ENCODE assay signal across 32 cellular contexts in genomic region chr1:29310616-29311180, GRCh38.
DNase-seq lines count a peak whose midpoint lies in the region; ATAC-seq and TF ChIP-seq lines count a peak whose summit lies in the region.
"Had no signal": no experiment of that assay in that cellular context is flagged by ENCODE, and none has a peak within 500 bp of the region (broad histone marks: within the 10 kb centered on the region; RNA-seq: fewer than 3 reads in every experiment).

No MANE protein-coding gene starts in this region.

- H3T11ph ChIP-seq in H9 (ENCODE audit: low read length): no peak overlapping the region

- no peaks in the 10 kb centered on the region for H3K9me3 Mint-ChIP-seq in CD14-positive monocyte
- H3K9me3 Mint-ChIP-seq in H9: no peaks in the 10 kb centered on the region
- H3K9me3 Mint-ChIP-seq: activated naive CD4-positive, alpha-beta T cell treated with anti-CD3 and anti-CD28 coated beads, Interleukin-2, amount 50 U/mL, for 24 hours; activated T-helper 2 cell treated with anti-CD3 and anti-CD28 coated beads, Interferon-gamma antibody, Interleukin-2, Interleukin-4, amounts not matched to agents 10 μg/mL and 5 μg/mL and 100 μg/mL, durations not matched to agents 14 hours and 24 hours and 36 hours; CD8-positive, alpha-beta T cell; naive thymus-derived CD4-positive, alpha-beta T cell had no signal

- H3K4me1 ChIP-seq in H9 (ENCODE audit: insufficient read depth, low read length): no peaks in the 10 kb centered on the region
- H3K4me1 ChIP-seq: gastrocnemius medialis, tibial artery had no signal

- H3K36me3 Mint-ChIP-seq in CD14-positive monocyte: no peaks in the 10 kb centered on the region
- peaks cover 2 to 45% (median 35%) of the 10 kb centered on the region in 3 experiments; a peak in 5 of 7 replicates for H3K36me3 Mint-ChIP-seq in H9 (ENCODE audit: insufficient read depth in 1 of 3, low read depth in 3 of 3)
- H3K36me3 Mint-ChIP-seq: activated naive CD4-positive, alpha-beta T cell treated with anti-CD3 and anti-CD28 coated beads, Interleukin-2, amount 50 U/mL, for 24 hours; CD8-positive, alpha-beta T cell; naive thymus-derived CD4-positive, alpha-beta T cell had no signal

- TF ChIP-seq CTCF in CD14-positive monocyte (IDR thresholded peaks at IDR 0.05) (no peak), H9 (conservative IDR thresholded peaks at IDR 0.05) (no peak)

- no peak overlapping the region for H2BK5ac ChIP-seq in H9 (ENCODE audit: insufficient read length, low read length)

- no peak overlapping the region for H4K91ac ChIP-seq in H9 (ENCODE audit: insufficient read length, low read depth, low read length)

- DNase-seq in CD14-positive monocyte (ENCODE audit: low spot score) (peak; percentile 26), DMS153 (lab: John Stamatoyannopoulos, UW) (peak; percentile 49), NCI-H524 treated with DMSO at 0.1 percent for 48 hours (lab: John Stamatoyannopoulos, UW) (peak; percentile 81), cerebellar cortex (ENCODE audit: low spot score) (peak; percentile 59), H9 (no peak), medulla oblongata (ENCODE audit: extremely low spot score) (no peak)
- no peak for DNase-seq in stimulated activated CD4-positive, alpha-beta T cell treated with anti-CD3 and anti-CD28 coated beads, Interleukin-4, amount 100 ng/mL, for 24 hours
- DNase-seq: ACHN; activated CD4-positive, alpha-beta T cell treated with anti-CD3 and anti-CD28 coated beads for 4 hours; activated T-cell treated with anti-CD3 and anti-CD28 coated beads for 4 hours; amygdala; brain microvascular endothelial cell; CD8-positive, alpha-beta T cell; DMS53; gastrocnemius medialis; Kasumi-1; kidney glomerular epithelial cell; midbrain; naive thymus-derived CD4-positive, alpha-beta T cell; NCI-H187; NCI-H446 treated with DMSO at 0.1 percent for 48 hours; occipital lobe; SHP77; stimulated activated CD4-positive, alpha-beta T cell treated with anti-CD3 and anti-CD28 coated beads, Interleukin-4, amount 100 ng/mL, for 1 hour; T1000; tibial artery had no signal

- no peak overlapping the region for H2BK12ac ChIP-seq in H9 (ENCODE audit: insufficient read length, low read depth, low read length)

- H3K4me1 Mint-ChIP-seq in CD14-positive monocyte (no peaks in the 10 kb centered on the region), H9 (peaks cover 8 to 20% of the 10 kb centered on the region in 2 experiments)
- H3K4me1 Mint-ChIP-seq: activated naive CD4-positive, alpha-beta T cell treated with anti-CD3 and anti-CD28 coated beads, Interleukin-2, amount 50 U/mL, for 24 hours; B cell had no signal

- H3K18ac ChIP-seq in H9 (ENCODE audit: insufficient read length, low read depth, low read length): no peak overlapping the region

- no CpG with 5 or more reads among the region's 9 CpGs for WGBS in H9 (ENCODE audit: extremely low coverage, insufficient read length, low lambda C conversion rate)

- H4K5ac ChIP-seq in H9 (ENCODE audit: insufficient read length, low read depth, low read length): no peak overlapping the region

- H3K27me3 Mint-ChIP-seq in CD14-positive monocyte (ENCODE audit: low read depth in 3 of 3) (peaks cover 0 to 8% (median 2%) of the 10 kb centered on the region in 3 donors), H9 (ENCODE audit: low read depth) (no peaks in the 10 kb centered on the region)
- H3K27me3 Mint-ChIP-seq: activated naive CD4-positive, alpha-beta T cell treated with anti-CD3 and anti-CD28 coated beads, Interleukin-2, amount 50 U/mL, for 24 hours; B cell had no signal

- no peak for ATAC-seq in HG03521 (IDR thresholded peaks at IDR 0.05; ENCODE audit: unreplicated experiment)
- ATAC-seq: CD8-positive, alpha-beta T cell; gastrocnemius medialis; naive thymus-derived CD4-positive, alpha-beta T cell; Panc1 had no signal

- no peak overlapping the region for H4K8ac ChIP-seq in H9 (replicated peaks; ENCODE audit: insufficient read length, low read depth, low read length)

- no peak overlapping the region for H3K56ac ChIP-seq in H9 (ENCODE audit: insufficient read length, low read depth, low read length)

- no peak overlapping the region for H2BK20ac ChIP-seq in H9 (ENCODE audit: low read depth, low read length, poor library complexity, severe bottlenecking)

- no peaks in the 10 kb centered on the region for H4K20me1 ChIP-seq in H9 (ENCODE audit: control insufficient read depth, insufficient read depth, insufficient read length)

- no peaks in the 10 kb centered on the region for H3K9me3 ChIP-seq in H9 (ENCODE audit: control insufficient read depth, low read depth, low read length)
- H3K9me3 ChIP-seq: gastrocnemius medialis, tibial artery had no signal

- H2AFZ ChIP-seq in H9 (ENCODE audit: low read length): no peak overlapping the region

- H3K4me3 Mint-ChIP-seq in CD14-positive monocyte (no peak overlapping the region), H9 (no peak overlapping the region)
- H3K4me3 Mint-ChIP-seq: activated naive CD4-positive, alpha-beta T cell treated with anti-CD3 and anti-CD28 coated beads, Interleukin-2, amount 50 U/mL, for 24 hours; B cell; CD8-positive, alpha-beta T cell; naive thymus-derived CD4-positive, alpha-beta T cell had no signal

- no peak overlapping the region for H3K23ac ChIP-seq in H9 (ENCODE audit: insufficient read length, low read depth, low read length)

- no peak overlapping the region for H3K4ac ChIP-seq in H9 (ENCODE audit: low read depth, low read length)

- intact Hi-C loops in CD14-positive monocyte (cut with micrococcal nuclease): no loop called here

- H3K27ac Mint-ChIP-seq in CD14-positive monocyte: no peak overlapping the region
- H3K27ac Mint-ChIP-seq in H9: peak overlapping the region in 1 of 3 experiments; percentile 56; a peak in 2 of 7 replicates
- H3K27ac Mint-ChIP-seq: activated naive CD4-positive, alpha-beta T cell treated with anti-CD3 and anti-CD28 coated beads, Interleukin-2, amount 50 U/mL, for 24 hours; activated T-helper 2 cell treated with anti-CD3 and anti-CD28 coated beads, Interferon-gamma antibody, Interleukin-2, Interleukin-4, amounts not matched to agents 10 μg/mL and 5 μg/mL and 100 μg/mL, durations not matched to agents 14 hours and 24 hours and 36 hours; B cell; CD8-positive, alpha-beta T cell; naive thymus-derived CD4-positive, alpha-beta T cell had no signal

- no peak overlapping the region for H3K4me2 ChIP-seq in H9 (ENCODE audit: insufficient read depth, insufficient read length, low read length)

- no peak overlapping the region for H3K14ac ChIP-seq in H9 (ENCODE audit: insufficient read depth, low read length)

- no peak overlapping the region for H2BK15ac ChIP-seq in H9 (ENCODE audit: low read depth, low read length)

- no peak overlapping the region for H3K27ac ChIP-seq in H9 (ENCODE audit: insufficient read length, low read depth, low read length)
- H3K27ac ChIP-seq: brain microvascular endothelial cell, gastrocnemius medialis, tibial artery, VCaP had no signal

- H2BK120ac ChIP-seq in H9 (ENCODE audit: low read depth, low read length, poor library complexity, severe bottlenecking): no peak overlapping the region

- no peak overlapping the region for H2AK5ac ChIP-seq in H9 (ENCODE audit: insufficient read length, low read length)

- H3K79me1 ChIP-seq in H9 (ENCODE audit: insufficient read depth, low read depth, low read length, poor library complexity, severe bottlenecking): no peaks in the 10 kb centered on the region

- no peaks in the 10 kb centered on the region for H3K23me2 ChIP-seq in H9 (ENCODE audit: insufficient read length, low read depth, low read length, poor library complexity, severe bottlenecking)

- H3K27me3 ChIP-seq in H9 (ENCODE audit: insufficient read depth, low read length): no peaks in the 10 kb centered on the region
- H3K27me3 ChIP-seq: brain microvascular endothelial cell, gastrocnemius medialis, tibial artery had no signal

- H3K79me2 ChIP-seq in H9 (ENCODE audit: insufficient read depth, low read length): no peaks in the 10 kb centered on the region

- H3K9ac ChIP-seq in H9 (ENCODE audit: extremely low read depth, insufficient read length, low read length): no peak overlapping the region

Comparison
In these comparisons a context has a peak if more than half of its experiments do, and no peak if none do; other contexts are left out.
1. DNase-seq: peak in CD14-positive monocyte (single experiment), DMS153 (single experiment), NCI-H524 treated with DMSO at 0.1 percent for 48 hours (single experiment) and cerebellar cortex (single experiment); none in H9 (single experiment), stimulated activated CD4-positive, alpha-beta T cell treated with anti-CD3 and anti-CD28 coated beads, Interleukin-4, amount 100 ng/mL, for 24 hours (single experiment) and medulla oblongata (single experiment).